ENCODE assay signal across 1 cellular context in the genomic region with DNA sequence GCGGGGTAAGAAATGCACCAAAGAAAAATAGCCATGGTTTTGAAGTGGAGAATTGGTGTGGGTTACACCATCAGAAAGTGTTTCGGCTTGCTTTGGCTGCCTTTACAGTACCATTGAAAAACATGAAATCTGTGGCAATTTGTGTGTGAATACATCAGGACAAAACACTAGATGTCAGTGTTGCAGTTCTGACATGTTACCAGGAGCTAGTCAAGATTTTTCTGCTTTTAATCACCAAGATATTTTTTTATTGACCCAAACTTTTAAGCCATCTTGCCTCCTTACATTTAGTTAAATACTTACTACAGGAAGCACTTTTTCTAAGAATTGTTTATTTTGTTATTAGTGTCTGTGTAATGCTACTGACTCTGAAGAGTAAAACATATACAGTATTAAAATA.
TF ChIP-seq lines count a peak whose summit lies in the region.

No MANE protein-coding gene starts in this region.

TF ChIP-seq in K562, 482 proteins besides CTCF, POLR2A, EP300 and RAD21 (continued from another document):
- TF ChIP-seq, protein P1, sequence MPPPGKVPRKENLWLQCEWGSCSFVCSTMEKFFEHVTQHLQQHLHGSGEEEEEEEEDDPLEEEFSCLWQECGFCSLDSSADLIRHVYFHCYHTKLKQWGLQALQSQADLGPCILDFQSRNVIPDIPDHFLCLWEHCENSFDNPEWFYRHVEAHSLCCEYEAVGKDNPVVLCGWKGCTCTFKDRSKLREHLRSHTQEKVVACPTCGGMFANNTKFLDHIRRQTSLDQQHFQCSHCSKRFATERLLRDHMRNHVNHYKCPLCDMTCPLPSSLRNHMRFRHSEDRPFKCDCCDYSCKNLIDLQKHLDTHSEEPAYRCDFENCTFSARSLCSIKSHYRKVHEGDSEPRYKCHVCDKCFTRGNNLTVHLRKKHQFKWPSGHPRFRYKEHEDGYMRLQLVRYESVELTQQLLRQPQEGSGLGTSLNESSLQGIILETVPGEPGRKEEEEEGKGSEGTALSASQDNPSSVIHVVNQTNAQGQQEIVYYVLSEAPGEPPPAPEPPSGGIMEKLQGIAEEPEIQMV (tag; conservative IDR thresholded peaks at IDR 0.05; ENCODE audit: low read depth), result no peak
- TF ChIP-seq SMAD3 (CRISPR knock-in tag; conservative IDR thresholded peaks at IDR 0.05) (no peak), BRD4 (IDR thresholded peaks at IDR 0.05) (no peak), RBM17 (IDR thresholded peaks at IDR 0.05; ENCODE audit: borderline replicate concordance, low read depth, low read length) (no peak), SMAD1 (IDR thresholded peaks at IDR 0.05; ENCODE audit: low read depth, low read length, partially characterized antibody) (no peak)
- TF ChIP-seq, protein P2, sequence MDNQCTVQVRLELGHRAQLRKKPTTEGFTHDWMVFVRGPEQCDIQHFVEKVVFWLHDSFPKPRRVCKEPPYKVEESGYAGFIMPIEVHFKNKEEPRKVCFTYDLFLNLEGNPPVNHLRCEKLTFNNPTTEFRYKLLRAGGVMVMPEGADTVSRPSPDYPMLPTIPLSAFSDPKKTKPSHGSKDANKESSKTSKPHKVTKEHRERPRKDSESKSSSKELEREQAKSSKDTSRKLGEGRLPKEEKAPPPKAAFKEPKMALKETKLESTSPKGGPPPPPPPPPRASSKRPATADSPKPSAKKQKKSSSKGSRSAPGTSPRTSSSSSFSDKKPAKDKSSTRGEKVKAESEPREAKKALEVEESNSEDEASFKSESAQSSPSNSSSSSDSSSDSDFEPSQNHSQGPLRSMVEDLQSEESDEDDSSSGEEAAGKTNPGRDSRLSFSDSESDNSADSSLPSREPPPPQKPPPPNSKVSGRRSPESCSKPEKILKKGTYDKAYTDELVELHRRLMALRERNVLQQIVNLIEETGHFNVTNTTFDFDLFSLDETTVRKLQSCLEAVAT (IDR thresholded peaks at IDR 0.05), result no peak
- TF ChIP-seq, protein P3, sequence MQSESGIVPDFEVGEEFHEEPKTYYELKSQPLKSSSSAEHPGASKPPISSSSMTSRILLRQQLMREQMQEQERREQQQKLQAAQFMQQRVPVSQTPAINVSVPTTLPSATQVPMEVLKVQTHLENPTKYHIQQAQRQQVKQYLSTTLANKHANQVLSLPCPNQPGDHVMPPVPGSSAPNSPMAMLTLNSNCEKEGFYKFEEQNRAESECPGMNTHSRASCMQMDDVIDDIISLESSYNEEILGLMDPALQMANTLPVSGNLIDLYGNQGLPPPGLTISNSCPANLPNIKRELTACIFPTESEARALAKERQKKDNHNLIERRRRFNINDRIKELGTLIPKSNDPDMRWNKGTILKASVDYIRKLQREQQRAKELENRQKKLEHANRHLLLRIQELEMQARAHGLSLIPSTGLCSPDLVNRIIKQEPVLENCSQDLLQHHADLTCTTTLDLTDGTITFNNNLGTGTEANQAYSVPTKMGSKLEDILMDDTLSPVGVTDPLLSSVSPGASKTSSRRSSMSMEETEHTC (IDR thresholded peaks at IDR 0.05), result no peak
- TF ChIP-seq, protein P4, sequence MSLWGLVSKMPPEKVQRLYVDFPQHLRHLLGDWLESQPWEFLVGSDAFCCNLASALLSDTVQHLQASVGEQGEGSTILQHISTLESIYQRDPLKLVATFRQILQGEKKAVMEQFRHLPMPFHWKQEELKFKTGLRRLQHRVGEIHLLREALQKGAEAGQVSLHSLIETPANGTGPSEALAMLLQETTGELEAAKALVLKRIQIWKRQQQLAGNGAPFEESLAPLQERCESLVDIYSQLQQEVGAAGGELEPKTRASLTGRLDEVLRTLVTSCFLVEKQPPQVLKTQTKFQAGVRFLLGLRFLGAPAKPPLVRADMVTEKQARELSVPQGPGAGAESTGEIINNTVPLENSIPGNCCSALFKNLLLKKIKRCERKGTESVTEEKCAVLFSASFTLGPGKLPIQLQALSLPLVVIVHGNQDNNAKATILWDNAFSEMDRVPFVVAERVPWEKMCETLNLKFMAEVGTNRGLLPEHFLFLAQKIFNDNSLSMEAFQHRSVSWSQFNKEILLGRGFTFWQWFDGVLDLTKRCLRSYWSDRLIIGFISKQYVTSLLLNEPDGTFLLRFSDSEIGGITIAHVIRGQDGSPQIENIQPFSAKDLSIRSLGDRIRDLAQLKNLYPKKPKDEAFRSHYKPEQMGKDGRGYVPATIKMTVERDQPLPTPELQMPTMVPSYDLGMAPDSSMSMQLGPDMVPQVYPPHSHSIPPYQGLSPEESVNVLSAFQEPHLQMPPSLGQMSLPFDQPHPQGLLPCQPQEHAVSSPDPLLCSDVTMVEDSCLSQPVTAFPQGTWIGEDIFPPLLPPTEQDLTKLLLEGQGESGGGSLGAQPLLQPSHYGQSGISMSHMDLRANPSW (CRISPR knock-in tag; IDR thresholded peaks at IDR 0.05), result no peak
TF ChIP-seq in K562: peak in this region for 11.
